Comparison of ENCODE assay signal across 12 cellular contexts in the genomic region with DNA sequence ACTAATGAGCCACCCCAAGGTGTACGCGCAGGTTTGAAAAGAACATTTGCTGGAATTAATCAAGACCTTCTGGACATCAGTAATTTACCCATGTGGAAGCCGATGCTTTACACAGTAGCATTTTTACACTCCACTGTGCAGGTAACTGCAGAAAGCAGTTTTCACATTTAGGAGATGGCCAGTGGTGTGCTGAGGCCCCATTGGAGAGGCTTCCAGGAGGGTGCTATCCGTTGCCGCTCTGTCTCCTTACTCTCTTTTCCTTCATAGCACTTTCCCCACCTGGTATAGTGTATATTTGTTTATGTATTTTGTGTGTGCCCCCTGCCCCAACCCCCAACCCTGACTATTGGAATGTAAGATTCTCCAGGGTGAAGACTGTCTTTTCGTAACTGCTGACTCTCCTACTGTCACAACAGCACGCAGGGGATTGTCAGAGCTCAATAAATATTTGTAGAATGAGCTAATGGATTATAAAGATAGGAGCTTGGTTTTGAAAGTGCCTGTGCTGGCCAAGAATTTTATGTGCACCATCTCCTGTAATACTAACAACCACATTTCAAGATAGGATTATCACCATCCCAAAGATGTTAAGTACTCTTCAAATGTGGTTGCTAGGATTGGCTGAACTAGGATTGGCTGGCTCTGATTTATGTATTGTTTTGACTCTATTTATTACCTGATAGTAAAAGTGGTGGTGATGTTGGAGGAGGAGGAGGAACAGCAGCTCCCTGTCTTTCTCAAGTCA.
A peak's percentile ranks its signal among the peaks of the same experiment; 100 is the strongest.
DNase-seq lines count a peak whose midpoint lies in the region; ATAC-seq and TF ChIP-seq lines count a peak whose summit lies in the region.
"Had no signal": no experiment of that assay in that cellular context is flagged by ENCODE, and none has a peak within 500 bp of the region (broad histone marks: within the 10 kb centered on the region; RNA-seq: fewer than 3 reads in every experiment).

No MANE protein-coding gene starts in this region.

- CTCF ChIA-PET in CD4-positive, alpha-beta memory T cell (lab: Charles Lee; ENCODE audit: partially characterized antibody), result interaction anchor here (2.7 kb wide), 1 partner anchor 329 kb away, joined by 16 read pairs; no protein-coding TSS in a partner anchor

- H3K36me3 ChIP-seq in endodermal cell (ENCODE audit: control insufficient read depth, insufficient read depth, low read length) (no peaks in the 10 kb centered on the region), WERI-Rb-1 (no peaks in the 10 kb centered on the region)
- H3K36me3 ChIP-seq in CD4-positive, alpha-beta memory T cell (ENCODE audit: insufficient read depth, low read length), result no peaks in the 10 kb centered on the region

- no peaks in the 10 kb centered on the region for H3K9me3 Mint-ChIP-seq in endodermal cell
- H3K9me3 Mint-ChIP-seq in activated T-cell treated with anti-CD3 and anti-CD28 coated beads, Interleukin-2, amount 50 U/mL, for 72 hours, result no peaks in the 10 kb centered on the region
- no peaks in the 10 kb centered on the region for H3K9me3 Mint-ChIP-seq in CD4-positive, alpha-beta memory T cell
- H3K9me3 Mint-ChIP-seq: activated CD8-positive, alpha-beta T cell treated with anti-CD3 and anti-CD28 coated beads for 36 hours; activated T-helper 1 cell treated with anti-CD3 and anti-CD28 coated beads, Interleukin-12 subunit alpha, Interleukin-12 subunit beta, Interleukin-2, Interleukin-4 antibody, amounts not matched to agents 30 ng/mL and 10 ng/mL and 1 ng/mL, durations not matched to agents 14 hours and 24 hours and 36 hours had no signal

- DNase-seq in EH (ENCODE audit: low read depth), result peak; percentile 47
- DNase-seq in HuH-7 (ENCODE audit: low spot score), result peak; percentile 12
- no peak for DNase-seq in endodermal cell
- peak; percentile 2 for DNase-seq in myocyte (ENCODE audit: low read depth)
- no peak for DNase-seq in WERI-Rb-1
- no peak for DNase-seq in activated T-cell treated with anti-CD3 and anti-CD28 coated beads, Interleukin-2, amount 50 U/mL, for 72 hours
- no peak for DNase-seq in CD4-positive, alpha-beta memory T cell
- DNase-seq: activated CD8-positive, alpha-beta T cell treated with anti-CD3 and anti-CD28 coated beads for 36 hours; NCI-H1436; NCI-H510A treated with DMSO at 0.1 percent for 48 hours had no signal

- intact Hi-C loops in CD4-positive, alpha-beta memory T cell (cut with micrococcal nuclease), result no loop called here

- TF ChIP-seq CTCF in endodermal cell (conservative IDR thresholded peaks at IDR 0.05) (no peak), WERI-Rb-1 (IDR thresholded peaks at IDR 0.05; ENCODE audit: low read depth, low read length) (no peak)

- ATAC-seq in activated T-cell treated with anti-CD3 and anti-CD28 coated beads, Interleukin-2, amount 50 U/mL, for 72 hours (replicated peaks in 1 of 2), result no peak
- ATAC-seq: activated CD8-positive, alpha-beta T cell treated with anti-CD3 and anti-CD28 coated beads for 36 hours; K562 had no signal

- peak overlapping the region; percentile 58 for H3K4me3 ChIP-seq in endodermal cell (ENCODE audit: low read length)
- no peak overlapping the region for H3K4me3 ChIP-seq in WERI-Rb-1 (ENCODE audit: low read depth, low read length)
- H3K4me3 ChIP-seq in CD4-positive, alpha-beta memory T cell (ENCODE audit: low read length in 2 of 2), result no peak overlapping the region
- H3K4me3 ChIP-seq: K562 had no signal

- H3K27ac ChIP-seq in endodermal cell (ENCODE audit: low read depth, low read length) (no peak overlapping the region), WERI-Rb-1 (no peak overlapping the region)
- no peak overlapping the region for H3K27ac ChIP-seq in CD4-positive, alpha-beta memory T cell (ENCODE audit: low read depth, low read length)

- H3K27ac Mint-ChIP-seq in endodermal cell, result peak overlapping the region; percentile 6
- no peak overlapping the region for H3K27ac Mint-ChIP-seq in activated T-cell treated with anti-CD3 and anti-CD28 coated beads, Interleukin-2, amount 50 U/mL, for 72 hours
- no peak overlapping the region for H3K27ac Mint-ChIP-seq in CD4-positive, alpha-beta memory T cell
- H3K27ac Mint-ChIP-seq: activated CD8-positive, alpha-beta T cell treated with anti-CD3 and anti-CD28 coated beads for 36 hours; activated T-helper 1 cell treated with anti-CD3 and anti-CD28 coated beads, Interleukin-12 subunit alpha, Interleukin-12 subunit beta, Interleukin-2, Interleukin-4 antibody, amounts not matched to agents 30 ng/mL and 10 ng/mL and 1 ng/mL, durations not matched to agents 14 hours and 24 hours and 36 hours had no signal

- H3K9ac ChIP-seq in endodermal cell (ENCODE audit: extremely low read depth, low read length, poor library complexity, severe bottlenecking), result peak overlapping the region; percentile 49

- H3K36me3 Mint-ChIP-seq in endodermal cell (ENCODE audit: low read depth), result no peaks in the 10 kb centered on the region
- H3K36me3 Mint-ChIP-seq in activated T-cell treated with anti-CD3 and anti-CD28 coated beads, Interleukin-2, amount 50 U/mL, for 72 hours (ENCODE audit: insufficient read depth in 2 of 2), result no peaks in the 10 kb centered on the region
- H3K36me3 Mint-ChIP-seq in CD4-positive, alpha-beta memory T cell, result no peaks in the 10 kb centered on the region

- H3K9me3 ChIP-seq in endodermal cell (ENCODE audit: control insufficient read depth, low read length) (no peaks in the 10 kb centered on the region), WERI-Rb-1 (ENCODE audit: severe bottlenecking) (no peaks in the 10 kb centered on the region)
- H3K9me3 ChIP-seq in CD4-positive, alpha-beta memory T cell (ENCODE audit: control insufficient read depth in 1 of 2, low read length in 2 of 2), result no peaks in the 10 kb centered on the region

- POLR2A ChIA-PET in CD4-positive, alpha-beta memory T cell (lab: Charles Lee; ENCODE audit: partially characterized antibody), result no interaction called here

- H3K27me3 ChIP-seq in endodermal cell (ENCODE audit: control insufficient read depth, insufficient read depth, low read length, poor library complexity, severe bottlenecking) (no peaks in the 10 kb centered on the region), WERI-Rb-1 (ENCODE audit: insufficient read depth, low read depth, severe bottlenecking) (no peaks in the 10 kb centered on the region)
- H3K27me3 ChIP-seq in CD4-positive, alpha-beta memory T cell (ENCODE audit: insufficient read depth, low read length), result no peaks in the 10 kb centered on the region

- peaks cover 49% of the 10 kb centered on the region for H3K4me1 Mint-ChIP-seq in endodermal cell
- H3K4me1 Mint-ChIP-seq in activated T-cell treated with anti-CD3 and anti-CD28 coated beads, Interleukin-2, amount 50 U/mL, for 72 hours (ENCODE audit: low read depth), result peaks cover 5% of the 10 kb centered on the region
- no peaks in the 10 kb centered on the region for H3K4me1 Mint-ChIP-seq in CD4-positive, alpha-beta memory T cell

- WGBS in endodermal cell (ENCODE audit: insufficient coverage in 1 of 2, insufficient read length in 1 of 2), 2 experiments, result 76 to 86% methylated on average over 4 to 7 of the region's 7 CpGs

- peaks cover 26% of the 10 kb centered on the region for H3K27me3 Mint-ChIP-seq in endodermal cell (ENCODE audit: insufficient read depth)
- peaks cover 40% of the 10 kb centered on the region for H3K27me3 Mint-ChIP-seq in activated T-cell treated with anti-CD3 and anti-CD28 coated beads, Interleukin-2, amount 50 U/mL, for 72 hours (ENCODE audit: low read depth)
- peaks cover 12 to 14% of the 10 kb centered on the region in 2 donors for H3K27me3 Mint-ChIP-seq in CD4-positive, alpha-beta memory T cell

- H3K4me3 Mint-ChIP-seq in endodermal cell, result no peak overlapping the region
- no peak overlapping the region for H3K4me3 Mint-ChIP-seq in activated T-cell treated with anti-CD3 and anti-CD28 coated beads, Interleukin-2, amount 50 U/mL, for 72 hours
- H3K4me3 Mint-ChIP-seq in CD4-positive, alpha-beta memory T cell, result no peak overlapping the region
- H3K4me3 Mint-ChIP-seq: activated CD8-positive, alpha-beta T cell treated with anti-CD3 and anti-CD28 coated beads for 36 hours; activated T-helper 1 cell treated with anti-CD3 and anti-CD28 coated beads, Interleukin-12 subunit alpha, Interleukin-12 subunit beta, Interleukin-2, Interleukin-4 antibody, amounts not matched to agents 30 ng/mL and 10 ng/mL and 1 ng/mL, durations not matched to agents 14 hours and 24 hours and 36 hours had no signal

- peaks cover 31% of the 10 kb centered on the region for H3K4me1 ChIP-seq in endodermal cell (ENCODE audit: control insufficient read depth, insufficient read depth, low read length)
- H3K4me1 ChIP-seq in CD4-positive, alpha-beta memory T cell (ENCODE audit: insufficient read depth, low read length), result no peaks in the 10 kb centered on the region

Comparison
In these comparisons a context has a peak if more than half of its experiments do, and no peak if none do; other contexts are left out.
1. DNase-seq: peak in EH (single experiment), HuH-7 (single experiment) and myocyte (single experiment); none in endodermal cell (single experiment), WERI-Rb-1 (single experiment), activated T-cell treated with anti-CD3 and anti-CD28 coated beads, Interleukin-2, amount 50 U/mL, for 72 hours (0 of 2) and CD4-positive, alpha-beta memory T cell (0 of 5).